Comparison of ENCODE assay signal across 1 cellular context in the genomic region with DNA sequence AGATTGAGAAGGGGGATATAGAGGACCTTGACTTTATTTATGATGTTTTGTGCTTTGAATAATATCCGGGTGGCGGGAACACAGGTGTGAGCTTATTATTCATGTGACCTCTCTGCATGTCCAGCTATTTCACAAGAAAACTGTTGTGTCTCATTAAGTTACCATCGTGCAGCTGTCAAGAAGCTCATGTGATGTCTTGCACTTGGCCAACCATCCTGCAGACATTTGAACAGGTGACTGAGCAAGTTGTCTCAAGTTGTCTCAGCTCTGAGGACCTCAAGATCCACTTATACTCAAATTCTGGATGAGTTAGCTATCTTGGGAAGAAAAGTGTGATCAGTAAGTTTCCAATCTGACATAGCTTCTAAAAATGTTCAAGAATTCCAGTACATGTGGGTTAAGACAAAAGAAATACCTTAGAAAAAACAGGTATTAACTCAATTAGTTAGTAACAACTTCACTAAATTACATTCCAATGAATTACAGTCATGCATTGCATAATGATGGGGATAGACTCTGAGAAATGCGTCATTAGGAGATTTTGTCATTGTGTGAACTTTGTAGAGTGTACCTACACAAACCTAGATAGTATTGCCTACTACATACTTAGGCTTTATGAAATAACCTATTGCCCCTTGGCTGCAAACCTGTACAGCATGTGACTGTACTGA.
TF ChIP-seq lines count a peak whose summit lies in the region.

No MANE protein-coding gene starts in this region.

TF ChIP-seq in IMR-90, 13 proteins besides CTCF, POLR2A, EP300 and RAD21:
- TF ChIP-seq RCOR1 (IDR thresholded peaks at IDR 0.05; ENCODE audit: insufficient replicate concordance, low read length) = no peak
- TF ChIP-seq, protein P1, sequence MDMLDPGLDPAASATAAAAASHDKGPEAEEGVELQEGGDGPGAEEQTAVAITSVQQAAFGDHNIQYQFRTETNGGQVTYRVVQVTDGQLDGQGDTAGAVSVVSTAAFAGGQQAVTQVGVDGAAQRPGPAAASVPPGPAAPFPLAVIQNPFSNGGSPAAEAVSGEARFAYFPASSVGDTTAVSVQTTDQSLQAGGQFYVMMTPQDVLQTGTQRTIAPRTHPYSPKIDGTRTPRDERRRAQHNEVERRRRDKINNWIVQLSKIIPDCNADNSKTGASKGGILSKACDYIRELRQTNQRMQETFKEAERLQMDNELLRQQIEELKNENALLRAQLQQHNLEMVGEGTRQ (IDR thresholded peaks at IDR 0.05; ENCODE audit: low read depth, low read length) = no peak
- TF ChIP-seq RFX5 (IDR thresholded peaks at IDR 0.05; ENCODE audit: low read depth, low read length) = no peak
- no peak for TF ChIP-seq MXI1 (IDR thresholded peaks at IDR 0.05; ENCODE audit: borderline replicate concordance, low read depth, low read length)
- no peak for TF ChIP-seq NFE2L2 (IDR thresholded peaks at IDR 0.05; ENCODE audit: low read depth, low read length)
- no peak for TF ChIP-seq CEBPB (IDR thresholded peaks at IDR 0.05; ENCODE audit: low read depth, low read length)
- TF ChIP-seq, protein P2, sequence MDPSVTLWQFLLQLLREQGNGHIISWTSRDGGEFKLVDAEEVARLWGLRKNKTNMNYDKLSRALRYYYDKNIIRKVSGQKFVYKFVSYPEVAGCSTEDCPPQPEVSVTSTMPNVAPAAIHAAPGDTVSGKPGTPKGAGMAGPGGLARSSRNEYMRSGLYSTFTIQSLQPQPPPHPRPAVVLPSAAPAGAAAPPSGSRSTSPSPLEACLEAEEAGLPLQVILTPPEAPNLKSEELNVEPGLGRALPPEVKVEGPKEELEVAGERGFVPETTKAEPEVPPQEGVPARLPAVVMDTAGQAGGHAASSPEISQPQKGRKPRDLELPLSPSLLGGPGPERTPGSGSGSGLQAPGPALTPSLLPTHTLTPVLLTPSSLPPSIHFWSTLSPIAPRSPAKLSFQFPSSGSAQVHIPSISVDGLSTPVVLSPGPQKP (IDR thresholded peaks at IDR 0.05; ENCODE audit: borderline replicate concordance, low read depth, low read length) = no peak
- TF ChIP-seq MAFK (IDR thresholded peaks at IDR 0.05; ENCODE audit: low read depth, low read length) = no peak
- TF ChIP-seq FOS (IDR thresholded peaks at IDR 0.05; ENCODE audit: low read depth, low read length) = no peak
- TF ChIP-seq BHLHE40 (IDR thresholded peaks at IDR 0.05; ENCODE audit: low read depth, low read length) = no peak
- TF ChIP-seq CHD1 (IDR thresholded peaks at IDR 0.05; ENCODE audit: low read depth, low read length) = no peak
- no peak for TF ChIP-seq MAZ (IDR thresholded peaks at IDR 0.05; ENCODE audit: borderline replicate concordance, low read depth, low read length)
- no peak for TF ChIP-seq SMC3 (IDR thresholded peaks at IDR 0.05; ENCODE audit: low read depth, low read length)
